Comparison of ENCODE assay signal across 2 cellular contexts in the genomic region with DNA sequence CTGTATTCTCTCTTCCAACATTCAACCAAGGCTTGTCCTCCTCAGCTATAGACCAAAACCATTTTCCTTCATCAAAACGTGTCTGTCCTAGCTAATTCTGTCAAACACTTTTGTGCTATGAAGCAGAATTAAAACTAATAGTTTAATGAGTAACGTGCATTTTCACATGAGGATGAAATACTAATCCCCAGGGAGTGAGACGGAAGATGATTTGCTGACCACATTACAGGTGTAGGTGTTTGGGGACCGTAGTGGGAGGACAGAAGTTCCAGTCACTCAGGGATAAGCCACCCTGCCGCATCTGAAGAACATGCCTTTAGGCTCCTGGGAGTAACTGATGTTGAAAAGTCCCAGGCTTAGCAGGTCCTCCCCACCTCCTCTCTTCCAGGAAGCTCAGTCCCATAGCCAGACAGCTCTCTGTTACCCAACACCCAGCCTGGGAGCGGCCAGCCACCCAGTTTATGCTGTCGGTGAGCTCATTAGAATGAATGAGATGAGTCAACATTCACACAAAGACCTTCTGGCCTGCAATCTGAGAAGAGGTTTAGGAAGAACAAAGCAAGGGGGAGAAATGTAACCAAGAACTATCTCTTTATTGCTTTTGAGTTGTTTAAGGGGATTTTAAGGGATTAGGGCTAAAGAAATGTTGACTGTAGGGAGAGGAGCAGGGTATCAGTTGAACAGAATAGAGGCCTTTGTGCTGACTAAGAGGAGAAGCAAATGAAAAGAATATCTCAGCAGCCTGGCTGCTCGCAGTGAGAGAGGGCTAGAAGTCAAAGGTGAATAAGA.
TF ChIP-seq lines count a peak whose summit lies in the region.

No MANE protein-coding gene starts in this region.

TF ChIP-seq in GM23338, 12 proteins besides CTCF, POLR2A, EP300 and RAD21:
- TF ChIP-seq, protein P1, sequence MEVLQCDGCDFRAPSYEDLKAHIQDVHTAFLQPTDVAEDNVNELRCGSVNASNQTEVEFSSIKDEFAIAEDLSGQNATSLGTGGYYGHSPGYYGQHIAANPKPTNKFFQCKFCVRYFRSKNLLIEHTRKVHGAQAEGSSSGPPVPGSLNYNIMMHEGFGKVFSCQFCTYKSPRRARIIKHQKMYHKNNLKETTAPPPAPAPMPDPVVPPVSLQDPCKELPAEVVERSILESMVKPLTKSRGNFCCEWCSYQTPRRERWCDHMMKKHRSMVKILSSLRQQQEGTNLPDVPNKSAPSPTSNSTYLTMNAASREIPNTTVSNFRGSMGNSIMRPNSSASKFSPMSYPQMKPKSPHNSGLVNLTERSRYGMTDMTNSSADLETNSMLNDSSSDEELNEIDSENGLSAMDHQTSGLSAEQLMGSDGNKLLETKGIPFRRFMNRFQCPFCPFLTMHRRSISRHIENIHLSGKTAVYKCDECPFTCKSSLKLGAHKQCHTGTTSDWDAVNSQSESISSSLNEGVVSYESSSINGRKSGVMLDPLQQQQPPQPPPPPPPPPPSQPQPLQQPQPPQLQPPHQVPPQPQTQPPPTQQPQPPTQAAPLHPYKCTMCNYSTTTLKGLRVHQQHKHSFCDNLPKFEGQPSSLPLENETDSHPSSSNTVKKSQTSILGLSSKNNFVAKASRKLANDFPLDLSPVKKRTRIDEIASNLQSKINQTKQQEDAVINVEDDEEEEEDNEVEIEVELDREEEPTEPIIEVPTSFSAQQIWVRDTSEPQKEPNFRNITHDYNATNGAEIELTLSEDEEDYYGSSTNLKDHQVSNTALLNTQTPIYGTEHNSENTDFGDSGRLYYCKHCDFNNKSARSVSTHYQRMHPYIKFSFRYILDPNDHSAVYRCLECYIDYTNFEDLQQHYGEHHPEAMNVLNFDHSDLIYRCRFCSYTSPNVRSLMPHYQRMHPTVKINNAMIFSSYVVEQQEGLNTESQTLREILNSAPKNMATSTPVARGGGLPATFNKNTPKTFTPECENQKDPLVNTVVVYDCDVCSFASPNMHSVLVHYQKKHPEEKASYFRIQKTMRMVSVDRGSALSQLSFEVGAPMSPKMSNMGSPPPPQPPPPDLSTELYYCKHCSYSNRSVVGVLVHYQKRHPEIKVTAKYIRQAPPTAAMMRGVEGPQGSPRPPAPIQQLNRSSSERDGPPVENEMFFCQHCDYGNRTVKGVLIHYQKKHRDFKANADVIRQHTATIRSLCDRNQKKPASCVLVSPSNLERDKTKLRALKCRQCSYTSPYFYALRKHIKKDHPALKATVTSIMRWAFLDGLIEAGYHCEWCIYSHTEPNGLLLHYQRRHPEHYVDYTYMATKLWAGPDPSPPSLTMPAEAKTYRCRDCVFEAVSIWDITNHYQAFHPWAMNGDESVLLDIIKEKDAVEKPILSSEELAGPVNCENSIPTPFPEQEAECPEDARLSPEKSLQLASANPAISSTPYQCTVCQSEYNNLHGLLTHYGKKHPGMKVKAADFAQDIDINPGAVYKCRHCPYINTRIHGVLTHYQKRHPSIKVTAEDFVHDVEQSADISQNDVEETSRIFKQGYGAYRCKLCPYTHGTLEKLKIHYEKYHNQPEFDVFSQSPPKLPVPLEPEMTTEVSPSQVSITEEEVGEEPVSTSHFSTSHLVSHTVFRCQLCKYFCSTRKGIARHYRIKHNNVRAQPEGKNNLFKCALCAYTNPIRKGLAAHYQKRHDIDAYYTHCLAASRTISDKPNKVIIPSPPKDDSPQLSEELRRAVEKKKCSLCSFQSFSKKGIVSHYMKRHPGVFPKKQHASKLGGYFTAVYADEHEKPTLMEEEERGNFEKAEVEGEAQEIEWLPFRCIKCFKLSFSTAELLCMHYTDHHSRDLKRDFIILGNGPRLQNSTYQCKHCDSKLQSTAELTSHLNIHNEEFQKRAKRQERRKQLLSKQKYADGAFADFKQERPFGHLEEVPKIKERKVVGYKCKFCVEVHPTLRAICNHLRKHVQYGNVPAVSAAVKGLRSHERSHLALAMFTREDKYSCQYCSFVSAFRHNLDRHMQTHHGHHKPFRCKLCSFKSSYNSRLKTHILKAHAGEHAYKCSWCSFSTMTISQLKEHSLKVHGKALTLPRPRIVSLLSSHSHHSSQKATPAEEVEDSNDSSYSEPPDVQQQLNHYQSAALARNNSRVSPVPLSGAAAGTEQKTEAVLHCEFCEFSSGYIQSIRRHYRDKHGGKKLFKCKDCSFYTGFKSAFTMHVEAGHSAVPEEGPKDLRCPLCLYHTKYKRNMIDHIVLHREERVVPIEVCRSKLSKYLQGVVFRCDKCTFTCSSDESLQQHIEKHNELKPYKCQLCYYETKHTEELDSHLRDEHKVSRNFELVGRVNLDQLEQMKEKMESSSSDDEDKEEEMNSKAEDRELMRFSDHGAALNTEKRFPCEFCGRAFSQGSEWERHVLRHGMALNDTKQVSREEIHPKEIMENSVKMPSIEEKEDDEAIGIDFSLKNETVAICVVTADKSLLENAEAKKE (CRISPR knock-in tag; IDR thresholded peaks at IDR 0.05), result peak; percentile 82
- TF ChIP-seq NANOG (IDR thresholded peaks at IDR 0.05; ENCODE audit: borderline replicate concordance) (no peak), EZH2phosphoT487 (IDR thresholded peaks at IDR 0.05; ENCODE audit: unreplicated experiment) (no peak), JUNB (IDR thresholded peaks at IDR 0.05; ENCODE audit: unreplicated experiment) (no peak), ZNF331 (CRISPR knock-in tag; IDR thresholded peaks at IDR 0.05; ENCODE audit: low read depth) (no peak)

TF ChIP-seq in IMR-90, 13 proteins besides CTCF, POLR2A, EP300 and RAD21:
- TF ChIP-seq, protein P2, sequence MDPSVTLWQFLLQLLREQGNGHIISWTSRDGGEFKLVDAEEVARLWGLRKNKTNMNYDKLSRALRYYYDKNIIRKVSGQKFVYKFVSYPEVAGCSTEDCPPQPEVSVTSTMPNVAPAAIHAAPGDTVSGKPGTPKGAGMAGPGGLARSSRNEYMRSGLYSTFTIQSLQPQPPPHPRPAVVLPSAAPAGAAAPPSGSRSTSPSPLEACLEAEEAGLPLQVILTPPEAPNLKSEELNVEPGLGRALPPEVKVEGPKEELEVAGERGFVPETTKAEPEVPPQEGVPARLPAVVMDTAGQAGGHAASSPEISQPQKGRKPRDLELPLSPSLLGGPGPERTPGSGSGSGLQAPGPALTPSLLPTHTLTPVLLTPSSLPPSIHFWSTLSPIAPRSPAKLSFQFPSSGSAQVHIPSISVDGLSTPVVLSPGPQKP (IDR thresholded peaks at IDR 0.05; ENCODE audit: borderline replicate concordance, low read depth, low read length), result no peak
- no peak for TF ChIP-seq NFE2L2 (IDR thresholded peaks at IDR 0.05; ENCODE audit: low read depth, low read length)
- no peak for TF ChIP-seq FOS (IDR thresholded peaks at IDR 0.05; ENCODE audit: low read depth, low read length)
- TF ChIP-seq MAFK (IDR thresholded peaks at IDR 0.05; ENCODE audit: low read depth, low read length), result no peak
- no peak for TF ChIP-seq CEBPB (IDR thresholded peaks at IDR 0.05; ENCODE audit: low read depth, low read length)
